Comparison of ENCODE assay signal across 8 cellular contexts in genomic region chr1:114715952-114716303, GRCh38. TPM values are rescaled to one million over a fixed set of nuclear protein-coding genes. Genes with fewer than 3 reads are reported as not detected.
DNase-seq lines count a peak whose midpoint lies in the region; ATAC-seq, FAIRE-seq and TF ChIP-seq lines count a peak whose summit lies in the region.

No MANE protein-coding gene starts in this region.

- H3K27me3 Mint-ChIP-seq in WTC11 (ENCODE audit: low read depth), result no peaks in the 10 kb centered on the region

- peaks cover 9% of the 10 kb centered on the region for H3K4me1 Mint-ChIP-seq in WTC11

- H3K9ac ChIP-seq in stomach smooth muscle (ENCODE audit: low read length in 2 of 2), result peak overlapping the region; percentile 96 to 98

- intact Hi-C loops in posterior vena cava (cut with DNase I), result loop anchor here (10.0 kb wide), 2 partner anchors 131 to 559 kb away; partner anchors contain the start of gene BCAS2 (in 1 of the 2)

- TF ChIP-seq POLR2A in A549 (IDR thresholded peaks at IDR 0.05; ENCODE audit: low read length) (no peak), H54 (IDR thresholded peaks at IDR 0.05; ENCODE audit: low read depth, low read length) (no peak)

- no peak for TF ChIP-seq RAD21 in A549 (conservative IDR thresholded peaks at IDR 0.05 in 1 of 2, IDR thresholded peaks at IDR 0.05 in 1 of 2)

- peak overlapping the region; percentile 99 for H3K27ac Mint-ChIP-seq in WTC11

- CTCF ChIA-PET in A549 (lab: Yijun Ruan, JAX) (interaction anchor here (1.4 to 2.3 kb wide), 2 partner anchors 12 to 369 kb away, joined by 3 to 5 read pairs; no protein-coding TSS in a partner anchor), WTC11 (lab: Charles Lee) (interaction anchor here (0.8 kb wide), 1 partner anchor 397 kb away, joined by 3 read pairs; no protein-coding TSS in a partner anchor)

- peaks cover 37 to 38% of the 10 kb centered on the region in 2 donors for H3K36me3 ChIP-seq in stomach smooth muscle (ENCODE audit: control insufficient read depth in 2 of 2, insufficient read depth in 2 of 2, low read length in 2 of 2)

- 33% methylated on average over 4 of the region's 4 CpGs for WGBS in A549 (ENCODE audit: missing lambda C conversion rate)

- peak overlapping the region; percentile 96 for H3K4me3 Mint-ChIP-seq in WTC11

- peaks cover 43% of the 10 kb centered on the region for H3K36me3 Mint-ChIP-seq in WTC11

- no peaks in the 10 kb centered on the region for H3K9me3 Mint-ChIP-seq in WTC11

- H3K4me2 ChIP-seq in A549, result peak overlapping the region; percentile 79

- peak in 1 of 2 experiments; percentile 23; a peak in 3 of 6 replicates for ATAC-seq in A549
- no peak for ATAC-seq in WTC11
- no peak for ATAC-seq in GM19324 (IDR thresholded peaks at IDR 0.05; ENCODE audit: low FRiP score, unreplicated experiment)

- H3K9me3 ChIP-seq in A549 (no peaks in the 10 kb centered on the region), stomach smooth muscle (ENCODE audit: control insufficient read depth in 2 of 2, low read length in 2 of 2) (no peaks in the 10 kb centered on the region)

- POLR2A ChIA-PET in A549 (lab: Yijun Ruan, JAX) (interaction anchor here (1.2 kb wide), 1 partner anchor 8 kb away, joined by 3 read pairs; no protein-coding TSS in a partner anchor), WTC11 (lab: Charles Lee) (interaction anchor here (0.8 to 2.0 kb wide), 3 partner anchors 16 to 46 kb away, joined by 3 to 7 read pairs (median 5); partner anchors contain the start of genes CSDE1 and DENND2C)

- TF ChIP-seq EP300 in A549 (IDR thresholded peaks at IDR 0.05), result no peak

- peak overlapping the region; percentile 93 to 97 for H3K27ac ChIP-seq in A549
- H3K27ac ChIP-seq in stomach smooth muscle (ENCODE audit: low read length), result peak overlapping the region; percentile 87

- H3K4me1 ChIP-seq in A549 (peaks cover 15% of the 10 kb centered on the region; the same call in 1 of the 3 replicates), stomach smooth muscle (ENCODE audit: control insufficient read depth, insufficient read depth, low read length) (peaks cover 9% of the 10 kb centered on the region)

- FAIRE-seq in A549 (lab: Jason Lieb, UNC) (no peak), H54 (lab: Jason Lieb, UNC) (peak; percentile 11)

- H3K27me3 ChIP-seq in stomach smooth muscle (ENCODE audit: control insufficient read depth in 1 of 2, insufficient read depth in 2 of 2, low read length in 2 of 2), result no peaks in the 10 kb centered on the region

- DNase-seq in A549 (ENCODE audit: low read depth in 1 of 2, low spot score in 1 of 2) (no peak), H54 (ENCODE audit: insufficient read length, low spot score) (no peak), WTC11 (ENCODE audit: low spot score) (no peak), NCI-H1694 treated with DMSO at 0.1 percent for 48 hours (lab: John Stamatoyannopoulos, UW) (no peak), posterior vena cava (ENCODE audit: low spot score) (no peak)

- TF ChIP-seq CTCF in A549 (IDR thresholded peaks at IDR 0.05), result no peak
- TF ChIP-seq CTCF in WTC11 (IDR thresholded peaks at IDR 0.05), result no peak

- H3K4me3 ChIP-seq in A549 (peak overlapping the region; percentile 95), iPS-11a (ENCODE audit: low read depth, low read length) (peak overlapping the region; percentile 89), stomach smooth muscle (ENCODE audit: low read length in 2 of 2) (peak overlapping the region; percentile 94 to 98)

TF ChIP-seq in A549, 52 proteins besides CTCF, POLR2A, EP300 and RAD21:
- TF ChIP-seq NFE2L2 (conservative IDR thresholded peaks at IDR 0.05; ENCODE audit: low read length) (no peak), ZC3H11A (IDR thresholded peaks at IDR 0.05) (no peak), MYC (IDR thresholded peaks at IDR 0.05; ENCODE audit: borderline replicate concordance, low read length) (no peak), HOXB13 (CRISPR knock-in tag; IDR thresholded peaks at IDR 0.05; ENCODE audit: low read depth) (no peak), HES2 (IDR thresholded peaks at IDR 0.05) (no peak), GATA3 (IDR thresholded peaks at IDR 0.05; ENCODE audit: borderline replicate concordance) (no peak), NPAS2 (CRISPR knock-in tag; IDR thresholded peaks at IDR 0.05; ENCODE audit: borderline replicate concordance) (no peak), JUNB (IDR thresholded peaks at IDR 0.05) (no peak), USF2 (IDR thresholded peaks at IDR 0.05) (no peak)

TF ChIP-seq in WTC11, 78 proteins besides CTCF, POLR2A, EP300 and RAD21 (continues in another document):
- TF ChIP-seq AFF4 (CRISPR knock-in tag; IDR thresholded peaks at IDR 0.05; ENCODE audit: borderline replicate concordance) (no peak), CREB1 (CRISPR knock-in tag; IDR thresholded peaks at IDR 0.05) (no peak), ZNF423 (CRISPR knock-in tag; IDR thresholded peaks at IDR 0.05) (no peak), JAZF1 (CRISPR knock-in tag; IDR thresholded peaks at IDR 0.05) (no peak), IRF1 (CRISPR knock-in tag; IDR thresholded peaks at IDR 0.05) (no peak)

RNA-seq across cellular contexts. Expression of gene NRAS, which starts 0.6 kb away (rescaled TPM):
- polyA plus RNA-seq in A549 (2011; rRNA removed), result 42.6 and 52.2 TPM in 2 replicates
- 9.5 and 10.6 TPM in 2 replicates for polyA plus RNA-seq in A549 (2012; cell fraction: cytosol; rRNA removed)
- 2.6 and 4.9 TPM in 2 replicates for polyA plus RNA-seq in A549 (2012; cell fraction: nucleus; rRNA removed)
- polyA plus RNA-seq in A549 (2017; fragmentation: RNase III; extraction: RNeasy Plus Mini Kit Qiagen cat#74134 plus additional on column Dnase treatment), result 28.4 to 28.7 TPM (median 28.7 TPM) in 3 replicates
- 23.4 and 25.2 TPM in 2 replicates for polyA minus RNA-seq in A549 (2011; rRNA and poly(A)+ RNA removed)
- total RNA-seq in WTC11 (2021), result 53.5 to 63.4 TPM (median 59.0 TPM) in 3 replicates
- 10 to 100 TPM; 19.9 to 24.8 TPM for total RNA-seq in posterior vena cava

RNA-seq across cellular contexts. Expression of gene AMPD1, which starts 20.6 kb away (rescaled TPM):
- polyA plus RNA-seq in A549 (2011; rRNA removed) (not detected in 2 replicates), A549 (2017; fragmentation: RNase III; extraction: RNeasy Plus Mini Kit Qiagen cat#74134 plus additional on column Dnase treatment) (not detected in 3 replicates)
- not detected in 2 replicates for polyA plus RNA-seq in A549 (2012; cell fraction: cytosol; rRNA removed)
- polyA plus RNA-seq in A549 (2012; cell fraction: nucleus; rRNA removed), result not detected in 2 replicates
- polyA minus RNA-seq in A549 (2011; rRNA and poly(A)+ RNA removed), result not detected in 2 replicates
- total RNA-seq in WTC11 (2021) (not detected in 3 replicates), posterior vena cava (not detected)

RNA-seq across cellular contexts. Expression of gene CSDE1, which starts 41.9 kb away (rescaled TPM):
- 221 and 236 TPM in 2 replicates for polyA plus RNA-seq in A549 (2011; rRNA removed)
- 44.7 and 53.6 TPM in 2 replicates for polyA plus RNA-seq in A549 (2012; cell fraction: cytosol; rRNA removed)
- 38.1 and 54.3 TPM in 2 replicates for polyA plus RNA-seq in A549 (2012; cell fraction: nucleus; rRNA removed)
- polyA plus RNA-seq in A549 (2017; fragmentation: RNase III; extraction: RNeasy Plus Mini Kit Qiagen cat#74134 plus additional on column Dnase treatment), result 194 to 218 TPM (median 199 TPM) in 3 replicates
- 185 TPM in 2 replicates for polyA minus RNA-seq in A549 (2011; rRNA and poly(A)+ RNA removed)
- total RNA-seq in WTC11 (2021), result 587 to 595 TPM (median 591 TPM) in 3 replicates
- 100 to 1,000 TPM; 724 to 865 TPM for total RNA-seq in posterior vena cava

RNA-seq across cellular contexts. Expression of gene DENND2C, which starts 46.1 kb away (rescaled TPM):
- 0.19 and 0.24 TPM in 2 replicates for polyA plus RNA-seq in A549 (2011; rRNA removed)
- 0.04 TPM in 2 replicates for polyA plus RNA-seq in A549 (2012; cell fraction: cytosol; rRNA removed)
- polyA plus RNA-seq in A549 (2012; cell fraction: nucleus; rRNA removed), result 0.05 and 0.06 TPM in 2 replicates
- 0.16 to 0.20 TPM (median 0.18 TPM) in 3 replicates for polyA plus RNA-seq in A549 (2017; fragmentation: RNase III; extraction: RNeasy Plus Mini Kit Qiagen cat#74134 plus additional on column Dnase treatment)
- 0.15 and 0.50 TPM in 2 replicates for polyA minus RNA-seq in A549 (2011; rRNA and poly(A)+ RNA removed)
- total RNA-seq in WTC11 (2021), result 2.6 to 2.9 TPM (median 2.8 TPM) in 3 replicates
- 1 to 10 TPM; 2.7 to 4.8 TPM for total RNA-seq in posterior vena cava
